ENCODE assay signal across 8 cellular contexts in the genomic region with DNA sequence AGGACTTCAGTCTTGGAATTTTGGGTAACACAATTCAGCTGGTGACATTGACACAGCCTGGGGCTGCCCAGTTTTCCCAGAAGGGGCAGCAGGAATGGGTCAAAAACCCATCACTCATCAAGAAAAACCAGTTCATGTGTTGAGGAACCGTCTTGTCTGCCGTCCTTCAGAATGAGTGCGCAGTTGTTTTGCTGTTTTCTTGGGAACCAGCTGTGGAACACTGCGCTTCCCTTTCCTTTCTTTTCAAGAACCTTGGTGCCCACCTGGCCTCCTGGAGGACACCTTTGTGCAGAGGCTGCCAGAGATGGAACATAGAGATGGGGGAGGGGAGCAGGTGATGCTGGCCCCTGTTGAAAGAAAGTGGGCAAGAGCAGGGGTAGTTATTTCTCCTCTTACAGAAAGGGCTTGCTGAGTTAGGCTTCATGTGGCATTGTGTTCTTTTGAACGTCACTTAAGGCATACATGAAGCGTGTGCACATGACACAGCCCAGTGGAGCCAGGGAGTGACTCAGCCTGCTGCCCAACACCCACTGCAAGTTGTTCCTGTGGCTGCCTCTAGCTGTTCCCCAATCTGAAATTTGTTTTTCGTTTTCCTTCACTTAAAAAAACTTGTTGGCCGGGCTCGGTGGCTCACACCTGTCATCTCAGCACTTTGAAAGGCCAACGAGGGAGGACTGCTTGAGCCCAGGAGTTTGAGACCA.
A peak's percentile ranks its signal among the peaks of the same experiment; 100 is the strongest.
DNase-seq lines count a peak whose midpoint lies in the region; FAIRE-seq and TF ChIP-seq lines count a peak whose summit lies in the region.

No MANE protein-coding gene starts in this region.

- H3K9ac ChIP-seq in GM23248 (peak overlapping the region; percentile 72), astrocyte (ENCODE audit: low read length) (peak overlapping the region; percentile 60)

- H3K9me3 ChIP-seq in GM23248 (ENCODE audit: low read depth) (no peaks in the 10 kb centered on the region), astrocyte (ENCODE audit: insufficient read depth, low read depth, low read length) (no peaks in the 10 kb centered on the region), thymus (ENCODE audit: control insufficient read depth) (no peaks in the 10 kb centered on the region)

- no peaks in the 10 kb centered on the region for H3K36me3 Mint-ChIP-seq in astrocyte (ENCODE audit: low read depth, unreplicated experiment)

- no peaks in the 10 kb centered on the region for H3K27me3 Mint-ChIP-seq in astrocyte (ENCODE audit: low read depth, unreplicated experiment)

- H2AFZ ChIP-seq in GM23248 (peak overlapping the region; percentile 90), astrocyte (ENCODE audit: low read depth, low read length) (peak overlapping the region; percentile 27)

- no peaks in the 10 kb centered on the region for H3K36me3 ChIP-seq in GM23248 (ENCODE audit: low read depth)
- no peaks in the 10 kb centered on the region for H3K36me3 ChIP-seq in astrocyte (ENCODE audit: insufficient read depth, low read length)
- H3K36me3 ChIP-seq in thymus (ENCODE audit: control insufficient read depth, insufficient read depth): no peaks in the 10 kb centered on the region

- H4K20me1 ChIP-seq in GM23248 (ENCODE audit: insufficient read depth) (no peaks in the 10 kb centered on the region), astrocyte (ENCODE audit: insufficient read depth, low read length) (no peaks in the 10 kb centered on the region)

- TF ChIP-seq POLR2A in GM12892 (IDR thresholded peaks at IDR 0.05; ENCODE audit: low read depth, low read length): no peak

- H3K27ac ChIP-seq in GM23248 (peak overlapping the region; percentile 75), astrocyte (ENCODE audit: low read depth, low read length) (peak overlapping the region; percentile 79), thymus (ENCODE audit: low read depth) (peak overlapping the region; percentile 70)

- in situ Hi-C loops in GM23248 (cut with MboI): no loop called here
- in situ Hi-C loops in KBM-7 (cut with MboI; ENCODE audit: low pct_unique_long_range_greater_than_20kb, low sequenced_read_pairs): no loop called here

- no peak for TF ChIP-seq CTCF in astrocyte (IDR thresholded peaks at IDR 0.05; ENCODE audit: insufficient read depth, low read depth, low read length)

- peaks cover 2% of the 10 kb centered on the region for H3K9me3 Mint-ChIP-seq in astrocyte (ENCODE audit: unreplicated experiment)

- H3K4me3 ChIP-seq in GM23248 (peak overlapping the region; percentile 57), astrocyte (ENCODE audit: insufficient read depth, low read depth, low read length) (no peak overlapping the region), thymus (ENCODE audit: low read length) (no peak overlapping the region)

- H3F3A ChIP-seq in GM23248 (ENCODE audit: insufficient read depth): no peaks in the 10 kb centered on the region; the same call in 1 of the 2 replicates

- H3K27me3 ChIP-seq in GM23248 (replicated peaks; ENCODE audit: insufficient read depth) (no peaks in the 10 kb centered on the region), astrocyte (ENCODE audit: insufficient read depth, low read length) (no peaks in the 10 kb centered on the region), thymus (ENCODE audit: control insufficient read depth, insufficient read depth) (no peaks in the 10 kb centered on the region)

- H3K4me1 ChIP-seq in GM23248 (ENCODE audit: insufficient read depth) (peaks cover 8% of the 10 kb centered on the region), astrocyte (ENCODE audit: insufficient read depth, low read length) (peaks cover 19% of the 10 kb centered on the region), thymus (ENCODE audit: control insufficient read depth, insufficient read depth, low read length) (peaks cover 3% of the 10 kb centered on the region)

- FAIRE-seq in GM12892 (lab: Jason Lieb, UNC): peak; percentile 100
- FAIRE-seq in astrocyte (lab: Jason Lieb, UNC): peak; percentile 84

- no peak overlapping the region for H3K4me3 Mint-ChIP-seq in astrocyte (ENCODE audit: unreplicated experiment)

- peak overlapping the region; percentile 97 for H3K27ac Mint-ChIP-seq in astrocyte (ENCODE audit: unreplicated experiment)

- H3K4me2 ChIP-seq in GM23248 (ENCODE audit: unreplicated experiment) (peak overlapping the region; percentile 88), astrocyte (ENCODE audit: low read length) (peak overlapping the region; percentile 71)

- H3K79me2 ChIP-seq in GM23248 (ENCODE audit: insufficient read depth) (no peaks in the 10 kb centered on the region), astrocyte (ENCODE audit: insufficient read depth, low read length) (no peaks in the 10 kb centered on the region)

- peaks cover 33% of the 10 kb centered on the region for H3K4me1 Mint-ChIP-seq in astrocyte (ENCODE audit: low read depth, unreplicated experiment)

- DNase-seq in GM12892 (ENCODE audit: insufficient read length) (peak; percentile 79), GM23248 (peak; percentile 96), KBM-7 (peak; percentile 87), astrocyte (ENCODE audit: low read depth) (peak; percentile 96), kidney glomerular epithelial cell (lab: John Stamatoyannopoulos, UW) (peak; percentile 91), NCI-H2171 (lab: John Stamatoyannopoulos, UW) (no peak), NCI-H2196 (lab: John Stamatoyannopoulos, UW; ENCODE audit: unreplicated experiment) (no peak)

- no peaks in the 10 kb centered on the region for H3K9me2 ChIP-seq in GM23248 (ENCODE audit: insufficient read depth)

- WGBS in GM23248 (ENCODE audit: low coverage in 1 of 2, low lambda C conversion rate in 2 of 2, missing lambda C conversion rate in 2 of 2), 2 experiments: 35 to 40% methylated on average over 9 to 10 of the region's 10 CpGs
- 53% methylated on average over 10 of the region's 10 CpGs for WGBS in thymus

Comparison
In these comparisons a context has a peak if more than half of its experiments do, and no peak if none do; other contexts are left out.
1. DNase-seq: peak in GM12892 (single experiment), GM23248 (single experiment), KBM-7 (single experiment), astrocyte (single experiment) and kidney glomerular epithelial cell (single experiment); none in NCI-H2171 (single experiment) and NCI-H2196 (single experiment).
2. Peak in every context shown above with its lines, with median percentiles within 50 percentile points of each other: H3K27ac ChIP-seq.